In genomic region chr1:233780049-233780448, GRCh38 we compare ENCODE assay signal across 8 cellular contexts.
"Had no signal": no experiment of that assay in that cellular context is flagged by ENCODE, and none has a peak within 500 bp of the region (broad histone marks: within the 10 kb centered on the region; RNA-seq: fewer than 3 reads in every experiment).

No MANE protein-coding gene starts in this region.

- ATAC-seq: HepG2 had no signal

- H3K36me3 ChIP-seq: HAP-1 had no signal

- DNase-seq: GM23248, GOT3, H7, Kasumi-1, KG1 had no signal

- H3K9ac ChIP-seq: GM23248 had no signal

- H2AFZ ChIP-seq: GM23248 had no signal

- FAIRE-seq: HepG2 had no signal

- H3K9me3 ChIP-seq: HAP-1 had no signal

- H3K4me1 ChIP-seq: HAP-1 had no signal

- H3K4me3 ChIP-seq: GM23248, HAP-1 had no signal

- H3K27ac ChIP-seq: GM23248, HL-60 had no signal
